Comparison of ENCODE assay signal across 9 cellular contexts in the genomic region with DNA sequence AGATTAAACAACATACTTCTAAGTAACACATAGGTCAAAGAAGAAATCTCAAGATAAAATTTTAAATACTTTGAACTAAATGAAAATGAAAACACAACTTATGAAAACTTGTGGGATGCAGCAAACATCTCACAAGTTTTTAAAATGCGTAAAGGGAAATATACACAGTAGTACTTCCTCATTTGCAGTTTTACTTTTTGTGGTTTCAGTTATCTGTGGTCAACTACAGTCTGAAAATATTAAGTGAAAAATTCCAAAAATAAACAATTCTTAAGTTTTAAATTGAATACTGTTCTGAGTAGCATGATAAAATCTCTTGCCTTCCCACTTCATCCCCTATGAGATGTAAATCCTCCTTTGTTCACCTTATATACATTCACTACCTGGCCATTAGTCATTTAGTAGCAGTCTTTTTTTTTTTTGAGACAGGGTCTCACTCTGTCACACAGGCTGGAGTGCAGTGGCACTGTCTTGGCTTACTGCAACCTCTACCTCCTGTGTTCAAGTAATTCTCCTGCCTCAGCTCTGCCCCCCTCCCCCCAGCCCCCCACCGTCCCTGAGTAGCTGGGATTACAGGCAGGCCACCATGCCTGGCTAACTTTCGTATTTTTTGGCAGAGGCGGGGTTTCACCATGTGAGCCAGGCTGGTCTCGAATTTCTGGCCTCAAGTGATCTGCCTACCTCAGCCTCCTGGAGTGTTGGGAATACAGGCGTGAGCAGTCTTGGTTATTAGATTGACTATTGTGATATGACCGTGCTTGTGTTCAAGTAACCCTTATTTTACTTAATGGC.
DNase-seq lines count a peak whose midpoint lies in the region; ATAC-seq and TF ChIP-seq lines count a peak whose summit lies in the region.
"Had no signal": no experiment of that assay in that cellular context is flagged by ENCODE, and none has a peak within 500 bp of the region (broad histone marks: within the 10 kb centered on the region; RNA-seq: fewer than 3 reads in every experiment).

No MANE protein-coding gene starts in this region.

- H3F3A ChIP-seq in SU-DHL-6 (ENCODE audit: insufficient read depth) = peaks cover 3% of the 10 kb centered on the region; the same call in 1 of the 2 replicates
- no peaks in the 10 kb centered on the region for H3F3A ChIP-seq in PC-3 (ENCODE audit: low read length, unreplicated experiment)

- H4K20me1 ChIP-seq in SU-DHL-6 (ENCODE audit: low read depth, low read length) (no peaks in the 10 kb centered on the region), PC-3 (ENCODE audit: low read length) (no peaks in the 10 kb centered on the region), mammary epithelial cell (ENCODE audit: insufficient read depth, low read length) (no peaks in the 10 kb centered on the region)

- no peak overlapping the region for H3K4me3 ChIP-seq in GM12864 (ENCODE audit: low read depth, low read length)
- H3K4me3 ChIP-seq in SU-DHL-6 (ENCODE audit: insufficient read depth, low read length, poor library complexity, severe bottlenecking) = peak overlapping the region; percentile 25
- H3K4me3 ChIP-seq in PC-3 (ENCODE audit: low read length) = no peak overlapping the region
- H3K4me3 ChIP-seq in mammary epithelial cell (replicated peaks in 1 of 3; ENCODE audit: insufficient read depth in 1 of 3, low read depth in 2 of 3, low read length in 3 of 3) = no peak overlapping the region
- H3K4me3 ChIP-seq: stomach had no signal

- 55% methylated on average over 6 of the region's 7 CpGs for WGBS in mammary epithelial cell (ENCODE audit: low coverage, missing lambda C conversion rate)

- H2AFZ ChIP-seq in SU-DHL-6 (ENCODE audit: low read depth, low read length, severe bottlenecking) (peak overlapping the region; percentile 65), PC-3 (ENCODE audit: low read length) (no peak overlapping the region), mammary epithelial cell (ENCODE audit: low read depth, low read length) (no peak overlapping the region)

- H3K9ac ChIP-seq in SU-DHL-6 (ENCODE audit: low read length) (peak overlapping the region; percentile 25), PC-3 (ENCODE audit: low read length) (no peak overlapping the region), mammary epithelial cell (ENCODE audit: insufficient read depth, low read length) (no peak overlapping the region)

- dilution Hi-C loops in mammary epithelial cell (cut with HindIII; ENCODE audit: low sequenced_read_pairs) = no loop called here

- intact Hi-C loops in PC-3 (cut with micrococcal nuclease) (no loop called here), mammary epithelial cell (cut with micrococcal nuclease) (no loop called here)

- H3K9me3 ChIP-seq in SU-DHL-6 (ENCODE audit: insufficient read depth, low read length) (peaks cover 20% of the 10 kb centered on the region; the same call in 1 of the 2 replicates), PC-3 (ENCODE audit: low read length) (no peaks in the 10 kb centered on the region), mammary epithelial cell (replicated peaks; ENCODE audit: insufficient read depth, low read length) (no peaks in the 10 kb centered on the region)

- H3K27me3 ChIP-seq in SU-DHL-6 (ENCODE audit: low read length) = no peaks in the 10 kb centered on the region
- no peaks in the 10 kb centered on the region for H3K27me3 ChIP-seq in PC-3 (ENCODE audit: low read length)
- no peaks in the 10 kb centered on the region for H3K27me3 ChIP-seq in mammary epithelial cell (ENCODE audit: insufficient read depth, low read length)
- H3K27me3 ChIP-seq: stomach had no signal

- DNase-seq in GM12864 (ENCODE audit: low read depth) (peak; percentile 34), G401 (ENCODE audit: low spot score) (no peak), NCI-H1092 treated with DMSO at 0.1 percent for 48 hours (lab: John Stamatoyannopoulos, UW) (no peak), PC-3 (no peak), mammary epithelial cell (no peak)
- DNase-seq: stomach had no signal

- BruUV-seq in PC-3 (replicated peaks; lab: Mats Ljungman, UMichigan) (no TSS peak), mammary epithelial cell (replicated peaks; lab: Mats Ljungman, UMichigan) (no TSS peak)

- H3K27ac ChIP-seq in SU-DHL-6 (ENCODE audit: low read depth, low read length) = peak overlapping the region; percentile 92
- no peak overlapping the region for H3K27ac ChIP-seq in PC-3 (ENCODE audit: low read length)
- H3K27ac ChIP-seq in mammary epithelial cell (ENCODE audit: insufficient read depth, low read depth, low read length) = no peak overlapping the region
- H3K27ac ChIP-seq: stomach had no signal

- H3K4me1 ChIP-seq in PC-3 (ENCODE audit: insufficient read depth, low read length) (no peaks in the 10 kb centered on the region), mammary epithelial cell (ENCODE audit: insufficient read depth, low read length) (no peaks in the 10 kb centered on the region)
- H3K4me1 ChIP-seq: stomach had no signal

- POLR2A ChIA-PET in PC-3 (lab: Charles Lee; ENCODE audit: unreplicated experiment) = no interaction called here

- H3K4me2 ChIP-seq in SU-DHL-6 (ENCODE audit: low read depth, low read length, poor library complexity, severe bottlenecking) = peak overlapping the region; percentile 68
- H3K4me2 ChIP-seq in PC-3 (ENCODE audit: low read length) = no peak overlapping the region
- no peak overlapping the region for H3K4me2 ChIP-seq in mammary epithelial cell (ENCODE audit: insufficient read depth, low read depth, low read length)

- TF ChIP-seq CTCF in GM12864 (IDR thresholded peaks at IDR 0.05; ENCODE audit: low read depth, low read length, missing control alignments) (no peak), SU-DHL-6 (IDR thresholded peaks at IDR 0.05; ENCODE audit: insufficient read depth, low read length, poor library complexity, severe bottlenecking) (no peak), PC-3 (conservative IDR thresholded peaks at IDR 0.05; ENCODE audit: low read depth, low read length) (no peak), mammary epithelial cell (conservative IDR thresholded peaks at IDR 0.05 in 1 of 2, IDR thresholded peaks at IDR 0.05 in 1 of 2; ENCODE audit: extremely low read depth in 1 of 2, insufficient read depth in 1 of 2, low read depth in 1 of 2, low read length in 2 of 2) (no peak)

- ATAC-seq in GM19455 (IDR thresholded peaks at IDR 0.05; ENCODE audit: unreplicated experiment) = peak; percentile 100
- peak; percentile 98 for ATAC-seq in HG03066 (IDR thresholded peaks at IDR 0.05; ENCODE audit: low read depth, unreplicated experiment)
- ATAC-seq in PC-3 = no peak

- in situ Hi-C loops in G401 (cut with HindIII; ENCODE audit: low sequenced_read_pairs) = no loop called here
- in situ Hi-C loops in mammary epithelial cell (cut with MboI; ENCODE audit: low sequenced_read_pairs in 2 of 2) = no loop called here

- H3K9me2 ChIP-seq in SU-DHL-6 (replicated peaks; ENCODE audit: insufficient read depth, low read length) = no peaks in the 10 kb centered on the region
- no peaks in the 10 kb centered on the region for H3K9me2 ChIP-seq in PC-3 (replicated peaks; ENCODE audit: low read length)

- no peaks in the 10 kb centered on the region for H3K36me3 ChIP-seq in SU-DHL-6 (ENCODE audit: low read length)
- H3K36me3 ChIP-seq in PC-3 (ENCODE audit: low read depth, low read length) = no peaks in the 10 kb centered on the region
- no peaks in the 10 kb centered on the region for H3K36me3 ChIP-seq in mammary epithelial cell (ENCODE audit: insufficient read depth, low read length)
- H3K36me3 ChIP-seq: stomach had no signal

- CTCF ChIA-PET in PC-3 (lab: Charles Lee) = no interaction called here
- CTCF ChIA-PET in mammary epithelial cell (lab: Charles Lee; ENCODE audit: low non-redundant PET) = no interaction called here

- no peaks in the 10 kb centered on the region for H3K79me2 ChIP-seq in SU-DHL-6 (ENCODE audit: insufficient read depth, low read length)
- H3K79me2 ChIP-seq in PC-3 (ENCODE audit: low read length) = no peaks in the 10 kb centered on the region
- no peaks in the 10 kb centered on the region for H3K79me2 ChIP-seq in mammary epithelial cell (ENCODE audit: insufficient read depth, low read length)
